ENCODE assay signal across 24 cellular contexts in genomic region chrX:68897118-68897517, GRCh38.
"Had no signal": no experiment of that assay in that cellular context is flagged by ENCODE, and none has a peak within 500 bp of the region (broad histone marks: within the 10 kb centered on the region; RNA-seq: fewer than 3 reads in every experiment).

No MANE protein-coding gene starts in this region.

- ATAC-seq: activated CD8-positive, alpha-beta T cell treated with anti-CD3 and anti-CD28 coated beads, Interleukin-2, amount 10 ng/mL, durations not matched to agents 7 days and 5 days; WTC11 had no signal

- H3K4me3 Mint-ChIP-seq: activated CD8-positive, alpha-beta T cell treated with anti-CD3 and anti-CD28 coated beads, Interleukin-2, amount 10 ng/mL, durations not matched to agents 7 days and 5 days; activated naive CD8-positive, alpha-beta T cell treated with anti-CD3 and anti-CD28 coated beads, Interleukin-2, amount 10 ng/mL, durations not matched to agents 7 days and 5 days; WTC11 had no signal

- H3K27ac Mint-ChIP-seq: activated CD8-positive, alpha-beta T cell treated with anti-CD3 and anti-CD28 coated beads, Interleukin-2, amount 10 ng/mL, durations not matched to agents 7 days and 5 days; activated naive CD8-positive, alpha-beta T cell treated with anti-CD3 and anti-CD28 coated beads, Interleukin-2, amount 10 ng/mL, durations not matched to agents 7 days and 5 days; WTC11 had no signal

- H3K36me3 Mint-ChIP-seq: activated naive CD8-positive, alpha-beta T cell treated with anti-CD3 and anti-CD28 coated beads, Interleukin-2, amount 10 ng/mL, durations not matched to agents 7 days and 5 days; WTC11 had no signal

- H3K9me3 ChIP-seq: adrenal gland had no signal

- H3K36me3 ChIP-seq: adrenal gland had no signal

- H3K27me3 Mint-ChIP-seq: activated naive CD8-positive, alpha-beta T cell treated with anti-CD3 and anti-CD28 coated beads, Interleukin-2, amount 10 ng/mL, durations not matched to agents 7 days and 5 days had no signal

- H3K9me3 Mint-ChIP-seq: activated naive CD8-positive, alpha-beta T cell treated with anti-CD3 and anti-CD28 coated beads, Interleukin-2, amount 10 ng/mL, durations not matched to agents 7 days and 5 days; WTC11 had no signal

- DNase-seq: activated CD4-positive, alpha-beta T cell treated with anti-CD3 and anti-CD28 coated beads for 48 hours; activated CD4-positive, alpha-beta T cell treated with anti-CD3 and anti-CD28 coated beads, Interleukin-2, amount 50 U/mL, for 4 hours; activated CD4-positive, CD25-positive, alpha-beta regulatory T cell treated with anti-CD3 and anti-CD28 coated beads, Interleukin-2, amount 50 U/mL, for 72 hours; activated CD8-positive, alpha-beta memory T cell treated with anti-CD3 and anti-CD28 coated beads, Interleukin-2, amount 50 U/mL, for 48 hours; activated CD8-positive, alpha-beta T cell treated with anti-CD3 and anti-CD28 coated beads, Interleukin-2, amount 10 ng/mL, durations not matched to agents 7 days and 5 days; activated naive CD4-positive, alpha-beta T cell treated with anti-CD3 and anti-CD28 coated beads, Interleukin-2, amount 50 U/mL, for 16 hours; activated naive CD8-positive, alpha-beta T cell treated with anti-CD3 and anti-CD28 coated beads, Interleukin-2, amount 10 ng/mL, durations not matched to agents 7 days and 5 days; activated T-cell treated with anti-CD3 and anti-CD28 coated beads, Interleukin-2, amount 50 U/mL, for 1 hour; adrenal gland; central memory CD4-positive, alpha-beta T cell; Karpas-422; MM.1S; NCI-H1105; NCI-H1436; NCI-H1694 treated with DMSO at 0.1 percent for 48 hours; NCI-H2029 treated with DMSO at 0.1 percent for 48 hours; NCI-H2171 treated with DMSO at 0.1 percent for 48 hours; NCI-H226; NCI-H526; NCI-H82; SIG-M5; T-helper 2 cell; T1000 had no signal

- H3K4me1 ChIP-seq: adrenal gland had no signal

- H3K4me3 ChIP-seq: adrenal gland had no signal

- H3K4me1 Mint-ChIP-seq: activated naive CD8-positive, alpha-beta T cell treated with anti-CD3 and anti-CD28 coated beads, Interleukin-2, amount 10 ng/mL, durations not matched to agents 7 days and 5 days had no signal
